8 cellular contexts compared by ENCODE assay signal in genomic region chr10:129888784-129889616, GRCh38.
DNase-seq lines count a peak whose midpoint lies in the region; ATAC-seq and TF ChIP-seq lines count a peak whose summit lies in the region.

No MANE protein-coding gene starts in this region.

- no peaks in the 10 kb centered on the region for H3K36me3 ChIP-seq in vagina

- H3K36me3 Mint-ChIP-seq in CD4-positive, alpha-beta T cell (ENCODE audit: low read depth) = no peaks in the 10 kb centered on the region
- no peaks in the 10 kb centered on the region for H3K36me3 Mint-ChIP-seq in activated naive CD8-positive, alpha-beta T cell treated with anti-CD3 and anti-CD28 coated beads, Interleukin-2, amount 10 ng/mL, durations not matched to agents 7 days and 5 days

- POLR2A ChIA-PET in CD4-positive, alpha-beta T cell (lab: Charles Lee) = no interaction called here
- POLR2A ChIA-PET in activated naive CD8-positive, alpha-beta T cell treated with anti-CD3 and anti-CD28 coated beads, Interleukin-2, amount 10 ng/mL, durations not matched to agents 7 days and 5 days (lab: Charles Lee) = no interaction called here

- peak in 1 of 2 donors; percentile 4 for TF ChIP-seq POLR2A in vagina (IDR thresholded peaks at IDR 0.05)

- peak; percentile 55 for TF ChIP-seq CTCF in CD4-positive, alpha-beta T cell (IDR thresholded peaks at IDR 0.05)
- TF ChIP-seq CTCF in vagina (IDR thresholded peaks at IDR 0.05) = peak in 1 of 3 experiments; percentile 18

- H3K4me3 Mint-ChIP-seq in CD4-positive, alpha-beta T cell = no peak overlapping the region
- H3K4me3 Mint-ChIP-seq in activated naive CD8-positive, alpha-beta T cell treated with anti-CD3 and anti-CD28 coated beads, Interleukin-2, amount 10 ng/mL, durations not matched to agents 7 days and 5 days = no peak overlapping the region

- intact Hi-C loops in CD4-positive, alpha-beta T cell (cut with DNase I, micrococcal nuclease) = loop anchor here in 1 of 2 experiments (5.0 kb wide), 1 partner anchor 288 kb away; no protein-coding TSS in a partner anchor
- intact Hi-C loops in vagina (cut with DNase I) = no loop called here

- ATAC-seq in CD4-positive, alpha-beta T cell (ENCODE audit: poor library complexity) = peak; percentile 34
- ATAC-seq in GM21526 (IDR thresholded peaks at IDR 0.05; ENCODE audit: low FRiP score, unreplicated experiment) = peak; percentile 85
- ATAC-seq in activated naive CD8-positive, alpha-beta T cell treated with anti-CD3 and anti-CD28 coated beads, Interleukin-2, amount 10 ng/mL, durations not matched to agents 7 days and 5 days (ENCODE audit: low read depth) = no peak
- ATAC-seq in HG03196 (IDR thresholded peaks at IDR 0.05; ENCODE audit: unreplicated experiment) = no peak

- peaks cover 9% of the 10 kb centered on the region for H3K27me3 Mint-ChIP-seq in CD4-positive, alpha-beta T cell
- H3K27me3 Mint-ChIP-seq in activated naive CD8-positive, alpha-beta T cell treated with anti-CD3 and anti-CD28 coated beads, Interleukin-2, amount 10 ng/mL, durations not matched to agents 7 days and 5 days = no peaks in the 10 kb centered on the region

- H3K4me1 ChIP-seq in vagina = no peaks in the 10 kb centered on the region

- H3K4me3 ChIP-seq in vagina = no peak overlapping the region

- no peaks in the 10 kb centered on the region for H3K27me3 ChIP-seq in CD4-positive, alpha-beta T cell (ENCODE audit: control insufficient read depth, insufficient read depth, low read length)
- H3K27me3 ChIP-seq in vagina = no peaks in the 10 kb centered on the region

- H3K27ac Mint-ChIP-seq in CD4-positive, alpha-beta T cell = no peak overlapping the region
- H3K27ac Mint-ChIP-seq in activated naive CD8-positive, alpha-beta T cell treated with anti-CD3 and anti-CD28 coated beads, Interleukin-2, amount 10 ng/mL, durations not matched to agents 7 days and 5 days = no peak overlapping the region

- no peaks in the 10 kb centered on the region for H3K9me3 Mint-ChIP-seq in CD4-positive, alpha-beta T cell
- no peaks in the 10 kb centered on the region for H3K9me3 Mint-ChIP-seq in activated naive CD8-positive, alpha-beta T cell treated with anti-CD3 and anti-CD28 coated beads, Interleukin-2, amount 10 ng/mL, durations not matched to agents 7 days and 5 days

- H3K9me3 ChIP-seq in CD4-positive, alpha-beta T cell (ENCODE audit: control insufficient read depth, low read length) = no peaks in the 10 kb centered on the region
- H3K9me3 ChIP-seq in vagina = no peaks in the 10 kb centered on the region

- no peaks in the 10 kb centered on the region for H3K4me1 Mint-ChIP-seq in CD4-positive, alpha-beta T cell (ENCODE audit: low read depth)
- H3K4me1 Mint-ChIP-seq in activated naive CD8-positive, alpha-beta T cell treated with anti-CD3 and anti-CD28 coated beads, Interleukin-2, amount 10 ng/mL, durations not matched to agents 7 days and 5 days = no peaks in the 10 kb centered on the region

- peak in 9 of 10 experiments; percentile 9 to 49 (median 17) for DNase-seq in CD4-positive, alpha-beta T cell
- DNase-seq in OCI-M1 (lab: John Stamatoyannopoulos, UW) (peak; percentile 4), kidney glomerular epithelial cell (lab: John Stamatoyannopoulos, UW) (peak; percentile 12), vagina (ENCODE audit: extremely low spot score in 2 of 2) (no peak)
- peak; percentile 59 for DNase-seq in activated naive CD8-positive, alpha-beta T cell treated with anti-CD3 and anti-CD28 coated beads, Interleukin-2, amount 10 ng/mL, durations not matched to agents 7 days and 5 days
- DNase-seq in stimulated activated CD8-positive, alpha-beta memory T cell treated with anti-CD3 and anti-CD28 coated beads, Interleukin-15, amount 100 ng/mL, for 24 hours (ENCODE audit: low read depth) = peak; percentile 35

- no peak overlapping the region for H3K27ac ChIP-seq in CD4-positive, alpha-beta T cell (ENCODE audit: low read depth, low read length)
- H3K27ac ChIP-seq in vagina = no peak overlapping the region

- CTCF ChIA-PET in CD4-positive, alpha-beta T cell (lab: Charles Lee) = interaction anchor here (1.1 to 1.4 kb wide), 2 partner anchors 11 to 221 kb away, joined by 3 to 4 read pairs; no protein-coding TSS in a partner anchor

Comparison
In these comparisons a context has a peak if more than half of its experiments do, and no peak if none do; other contexts are left out.
1. ATAC-seq: peak in CD4-positive, alpha-beta T cell (single experiment) and GM21526 (single experiment); none in activated naive CD8-positive, alpha-beta T cell treated with anti-CD3 and anti-CD28 coated beads, Interleukin-2, amount 10 ng/mL, durations not matched to agents 7 days and 5 days (single experiment) and HG03196 (single experiment).
2. DNase-seq: peak in CD4-positive, alpha-beta T cell (9 of 10), OCI-M1 (single experiment), activated naive CD8-positive, alpha-beta T cell treated with anti-CD3 and anti-CD28 coated beads, Interleukin-2, amount 10 ng/mL, durations not matched to agents 7 days and 5 days (single experiment), kidney glomerular epithelial cell (single experiment) and stimulated activated CD8-positive, alpha-beta memory T cell treated with anti-CD3 and anti-CD28 coated beads, Interleukin-15, amount 100 ng/mL, for 24 hours (single experiment); none in vagina (0 of 2).